ENCODE assay signal across 26 cellular contexts in the genomic region with DNA sequence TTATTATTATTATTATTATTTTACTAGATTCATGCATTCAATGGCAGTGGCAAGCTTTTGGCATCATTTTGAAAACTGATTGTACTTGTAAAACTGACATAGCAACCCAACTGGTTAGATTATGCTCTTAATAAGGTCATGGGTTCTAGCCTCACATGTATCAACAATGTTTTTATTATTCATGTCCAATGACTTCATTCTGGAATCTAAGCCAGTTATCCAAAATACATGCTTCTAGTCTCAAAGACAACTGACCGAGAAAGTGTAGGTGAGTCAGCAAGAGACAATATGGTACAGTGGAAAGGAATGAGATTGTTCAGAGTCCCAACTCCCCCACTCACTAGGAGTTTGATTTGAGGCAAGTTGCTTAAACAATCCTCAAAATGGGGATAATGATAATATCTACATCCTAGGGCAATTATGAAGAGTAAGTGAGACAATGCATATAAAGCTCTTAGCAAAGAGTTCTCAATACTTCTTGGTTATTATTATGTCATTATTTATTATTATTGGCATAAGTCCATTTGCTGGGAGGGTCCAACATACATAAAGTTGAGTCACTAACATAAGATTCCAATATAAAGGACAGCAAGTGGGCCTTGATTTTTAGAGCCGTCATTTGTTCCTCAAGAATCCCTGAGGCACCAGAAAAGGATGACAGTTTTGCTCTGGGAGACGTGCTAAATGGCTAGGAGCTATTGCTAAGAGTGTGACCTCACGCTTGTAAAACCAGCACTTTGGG.
"Had no signal": no experiment of that assay in that cellular context is flagged by ENCODE, and none has a peak within 500 bp of the region (broad histone marks: within the 10 kb centered on the region; RNA-seq: fewer than 3 reads in every experiment).

No MANE protein-coding gene starts in this region.

- H3K36me3 ChIP-seq: adrenal gland, gastroesophageal sphincter, pancreas, suprapubic skin, tibial nerve had no signal

- ATAC-seq: activated CD4-positive, alpha-beta T cell treated with anti-CD3 and anti-CD28 coated beads for 36 hours; activated naive CD4-positive, alpha-beta T cell treated with anti-CD3 and anti-CD28 coated beads, Interleukin-2, amount 50 U/mL, for 72 hours; activated T-cell treated with anti-CD3 and anti-CD28 coated beads, Interleukin-2, amount 50 U/mL, for 4 hours; gastroesophageal sphincter; left colon; pancreas; right cardiac atrium; WTC11 had no signal

- H3K27ac Mint-ChIP-seq: activated CD4-positive, alpha-beta T cell treated with anti-CD3 and anti-CD28 coated beads for 36 hours; nephron progenitor cell; stimulated activated naive CD8-positive, alpha-beta T cell treated with anti-CD3 and anti-CD28 coated beads, Interleukin-15, Interleukin-2, amounts not matched to agents 100 ng/mL and 50 ng/mL, for 24 hours; WTC11 had no signal

- H3K9me3 Mint-ChIP-seq: activated T-cell treated with anti-CD3 and anti-CD28 coated beads, Interleukin-2, amount 50 U/mL, for 4 hours; stimulated activated naive CD8-positive, alpha-beta T cell treated with anti-CD3 and anti-CD28 coated beads, Interleukin-15, Interleukin-2, amounts not matched to agents 100 ng/mL and 50 ng/mL, for 24 hours had no signal

- H3K4me1 Mint-ChIP-seq: WTC11 had no signal

- H3K27ac ChIP-seq: adrenal gland, gastroesophageal sphincter, pancreas, suprapubic skin, tibial nerve had no signal

- DNase-seq: activated CD4-positive, alpha-beta T cell treated with anti-CD3 and anti-CD28 coated beads for 36 hours; activated CD4-positive, alpha-beta T cell treated with anti-CD3 and anti-CD28 coated beads, Interleukin-2, amount 50 U/mL, for 4 hours; activated CD8-positive, alpha-beta memory T cell treated with anti-CD3 and anti-CD28 coated beads for 24 hours; activated CD8-positive, alpha-beta memory T cell treated with anti-CD3 and anti-CD28 coated beads, Interleukin-2, amount 50 U/mL, for 4 hours; activated effector memory CD4-positive, alpha-beta T cell treated with Interleukin-2 at 50 U/mL for 16 hours; activated T-cell treated with anti-CD3 and anti-CD28 coated beads, Interleukin-2, amount 50 U/mL, for 4 hours; adrenal gland; cerebellar nuclear complex; effector CD4-positive, alpha-beta T cell; head of caudate nucleus; hypothalamus; left colon; mesenchymal stem cell; nephron progenitor cell; pancreas; right cardiac atrium; stimulated activated CD4-positive, alpha-beta T cell treated with anti-CD3 and anti-CD28 coated beads, Interleukin-12 subunit alpha, Interleukin-12 subunit beta, amount 100 ng/mL, for 4 hours; stimulated activated CD4-positive, alpha-beta T cell treated with anti-CD3 and anti-CD28 coated beads, Interleukin-4, amount 100 ng/mL, for 4 hours; T-helper 1 cell; T-helper 9 cell had no signal

- H3K27me3 ChIP-seq: adrenal gland, gastroesophageal sphincter, pancreas, suprapubic skin, tibial nerve had no signal

- H3K4me3 Mint-ChIP-seq: activated CD4-positive, alpha-beta T cell treated with anti-CD3 and anti-CD28 coated beads for 36 hours; activated T-cell treated with anti-CD3 and anti-CD28 coated beads, Interleukin-2, amount 50 U/mL, for 4 hours; nephron progenitor cell; stimulated activated naive CD8-positive, alpha-beta T cell treated with anti-CD3 and anti-CD28 coated beads, Interleukin-15, Interleukin-2, amounts not matched to agents 100 ng/mL and 50 ng/mL, for 24 hours; WTC11 had no signal

- H3K4me3 ChIP-seq: adrenal gland, gastroesophageal sphincter, pancreas, suprapubic skin, tibial nerve had no signal

- H3K9me3 ChIP-seq: adrenal gland, pancreas, suprapubic skin had no signal

- H3K27me3 Mint-ChIP-seq: activated CD4-positive, alpha-beta T cell treated with anti-CD3 and anti-CD28 coated beads for 36 hours; stimulated activated naive CD8-positive, alpha-beta T cell treated with anti-CD3 and anti-CD28 coated beads, Interleukin-15, Interleukin-2, amounts not matched to agents 100 ng/mL and 50 ng/mL, for 24 hours had no signal
